In genomic region chr6:16324622-16325225, GRCh38 we compare ENCODE assay signal across 14 cellular contexts.
DNase-seq lines count a peak whose midpoint lies in the region; ATAC-seq and TF ChIP-seq lines count a peak whose summit lies in the region.
"Had no signal": no experiment of that assay in that cellular context is flagged by ENCODE, and none has a peak within 500 bp of the region (broad histone marks: within the 10 kb centered on the region; RNA-seq: fewer than 3 reads in every experiment).

No MANE protein-coding gene starts in this region.

- ATAC-seq in activated CD8-positive, alpha-beta T cell treated with anti-CD3 and anti-CD28 coated beads for 36 hours, result no peak
- no peak for ATAC-seq in stimulated activated effector memory CD8-positive, alpha-beta T cell treated with anti-CD3 and anti-CD28 coated beads, Interleukin-12 subunit alpha, Interleukin-12 subunit beta, amount 100 ng/mL, for 72 hours
- ATAC-seq in left colon, result no peak

- POLR2A ChIA-PET in activated CD8-positive, alpha-beta T cell treated with anti-CD3 and anti-CD28 coated beads for 36 hours (lab: Charles Lee), result interaction anchor here (0.6 kb wide), 1 partner anchor 130 kb away, joined by 3 read pairs; no protein-coding TSS in a partner anchor

- H3K27ac ChIP-seq in vagina, result no peak overlapping the region
- H3K27ac ChIP-seq: coronary artery, parathyroid adenoma, PC-9, tibial nerve had no signal

- H3K4me1 Mint-ChIP-seq in activated T-cell treated with anti-CD3 and anti-CD28 coated beads, Interleukin-2, amount 50 U/mL, for 24 hours (ENCODE audit: low read depth), result peaks cover 56% of the 10 kb centered on the region
- H3K4me1 Mint-ChIP-seq in activated CD8-positive, alpha-beta T cell treated with anti-CD3 and anti-CD28 coated beads for 36 hours (ENCODE audit: low read depth), result peaks cover 59% of the 10 kb centered on the region
- peaks cover 64% of the 10 kb centered on the region for H3K4me1 Mint-ChIP-seq in stimulated activated effector memory CD8-positive, alpha-beta T cell treated with anti-CD3 and anti-CD28 coated beads, Interleukin-12 subunit alpha, Interleukin-12 subunit beta, amount 100 ng/mL, for 72 hours

- H3K4me3 ChIP-seq in fibroblast of mammary gland (ENCODE audit: control insufficient read depth, low read depth, low read length), result no peak overlapping the region
- no peak overlapping the region for H3K4me3 ChIP-seq in vagina
- H3K4me3 ChIP-seq: coronary artery, PC-9, tibial nerve had no signal

- H3K4me3 Mint-ChIP-seq in activated T-cell treated with anti-CD3 and anti-CD28 coated beads, Interleukin-2, amount 50 U/mL, for 24 hours, result no peak overlapping the region
- H3K4me3 Mint-ChIP-seq in activated CD8-positive, alpha-beta T cell treated with anti-CD3 and anti-CD28 coated beads for 36 hours, result no peak overlapping the region
- no peak overlapping the region for H3K4me3 Mint-ChIP-seq in stimulated activated effector memory CD8-positive, alpha-beta T cell treated with anti-CD3 and anti-CD28 coated beads, Interleukin-12 subunit alpha, Interleukin-12 subunit beta, amount 100 ng/mL, for 72 hours

- H3K9me3 Mint-ChIP-seq in activated T-cell treated with anti-CD3 and anti-CD28 coated beads, Interleukin-2, amount 50 U/mL, for 24 hours, result no peaks in the 10 kb centered on the region
- H3K9me3 Mint-ChIP-seq in activated CD8-positive, alpha-beta T cell treated with anti-CD3 and anti-CD28 coated beads for 36 hours, result no peaks in the 10 kb centered on the region
- no peaks in the 10 kb centered on the region for H3K9me3 Mint-ChIP-seq in stimulated activated effector memory CD8-positive, alpha-beta T cell treated with anti-CD3 and anti-CD28 coated beads, Interleukin-12 subunit alpha, Interleukin-12 subunit beta, amount 100 ng/mL, for 72 hours

- H3K9me3 ChIP-seq in vagina, result no peaks in the 10 kb centered on the region
- H3K9me3 ChIP-seq: tibial nerve had no signal

- H3K4me1 ChIP-seq in vagina, result peaks cover 41% of the 10 kb centered on the region

- H3K27me3 ChIP-seq in vagina, result no peaks in the 10 kb centered on the region
- H3K27me3 ChIP-seq: tibial nerve had no signal

- H3K36me3 Mint-ChIP-seq in activated T-cell treated with anti-CD3 and anti-CD28 coated beads, Interleukin-2, amount 50 U/mL, for 24 hours (ENCODE audit: low read depth), result peaks cover 35% of the 10 kb centered on the region
- peaks cover 32% of the 10 kb centered on the region for H3K36me3 Mint-ChIP-seq in activated CD8-positive, alpha-beta T cell treated with anti-CD3 and anti-CD28 coated beads for 36 hours (ENCODE audit: low read depth)
- H3K36me3 Mint-ChIP-seq in stimulated activated effector memory CD8-positive, alpha-beta T cell treated with anti-CD3 and anti-CD28 coated beads, Interleukin-12 subunit alpha, Interleukin-12 subunit beta, amount 100 ng/mL, for 72 hours, result peaks cover 90% of the 10 kb centered on the region

- TF ChIP-seq POLR2A in vagina (IDR thresholded peaks at IDR 0.05), result no peak

- no peaks in the 10 kb centered on the region for H3K27me3 Mint-ChIP-seq in activated T-cell treated with anti-CD3 and anti-CD28 coated beads, Interleukin-2, amount 50 U/mL, for 24 hours
- no peaks in the 10 kb centered on the region for H3K27me3 Mint-ChIP-seq in activated CD8-positive, alpha-beta T cell treated with anti-CD3 and anti-CD28 coated beads for 36 hours

- CTCF ChIA-PET in activated CD8-positive, alpha-beta T cell treated with anti-CD3 and anti-CD28 coated beads for 36 hours (lab: Charles Lee), result interaction anchor here (0.8 to 3.4 kb wide), 5 partner anchors 8 to 446 kb away, joined by 3 to 29 read pairs (median 5); no protein-coding TSS in a partner anchor

- peak overlapping the region; percentile 76 for H3K27ac Mint-ChIP-seq in activated T-cell treated with anti-CD3 and anti-CD28 coated beads, Interleukin-2, amount 50 U/mL, for 24 hours
- peak overlapping the region; percentile 72 for H3K27ac Mint-ChIP-seq in activated CD8-positive, alpha-beta T cell treated with anti-CD3 and anti-CD28 coated beads for 36 hours
- H3K27ac Mint-ChIP-seq in stimulated activated effector memory CD8-positive, alpha-beta T cell treated with anti-CD3 and anti-CD28 coated beads, Interleukin-12 subunit alpha, Interleukin-12 subunit beta, amount 100 ng/mL, for 72 hours, result peak overlapping the region; percentile 85

- DNase-seq in activated T-cell treated with anti-CD3 and anti-CD28 coated beads, Interleukin-2, amount 50 U/mL, for 24 hours, result no peak
- no peak for DNase-seq in activated T-cell treated with anti-CD3 and anti-CD28 coated beads, Interleukin-2, amount 50 U/mL, for 48 hours
- DNase-seq in activated CD8-positive, alpha-beta T cell treated with anti-CD3 and anti-CD28 coated beads for 36 hours, result peak; percentile 27
- peak; percentile 58 for DNase-seq in fibroblast of mammary gland (ENCODE audit: low read depth)
- no peak for DNase-seq in stimulated activated effector memory CD8-positive, alpha-beta T cell treated with anti-CD3 and anti-CD28 coated beads, Interleukin-12 subunit alpha, Interleukin-12 subunit beta, amount 100 ng/mL, for 72 hours (ENCODE audit: low spot score in 2 of 2)
- DNase-seq in NCI-H187 treated with DMSO at 0.1 percent for 48 hours (lab: John Stamatoyannopoulos, UW), result no peak
- no peak for DNase-seq in left colon
- DNase-seq in vagina (ENCODE audit: extremely low spot score in 2 of 2), result no peak
- DNase-seq: NCI-H1092 treated with DMSO at 0.1 percent for 48 hours, NCI-H446 treated with DMSO at 0.1 percent for 48 hours, PC-9 had no signal

- intact Hi-C loops in activated CD8-positive, alpha-beta T cell treated with anti-CD3 and anti-CD28 coated beads for 36 hours (cut with micrococcal nuclease), result loop anchor here (5.0 to 10.0 kb wide), 3 partner anchors 192 to 630 kb away; no protein-coding TSS in a partner anchor
- intact Hi-C loops in left colon (cut with DNase I, micrococcal nuclease) (no loop called here), vagina (cut with DNase I) (no loop called here)

- no peak for TF ChIP-seq CTCF in activated CD8-positive, alpha-beta T cell treated with anti-CD3 and anti-CD28 coated beads for 36 hours (IDR thresholded peaks at IDR 0.05)
- TF ChIP-seq CTCF in fibroblast of mammary gland (conservative IDR thresholded peaks at IDR 0.05; ENCODE audit: control insufficient read depth, insufficient read depth, low read depth, low read length) (no peak), vagina (IDR thresholded peaks at IDR 0.05) (no peak)

- H3K36me3 ChIP-seq in vagina, result peaks cover 0 to 20% of the 10 kb centered on the region in 2 donors

Comparison
In these comparisons a context has a peak if more than half of its experiments do, and no peak if none do; other contexts are left out.
1. DNase-seq: peak in activated CD8-positive, alpha-beta T cell treated with anti-CD3 and anti-CD28 coated beads for 36 hours (single experiment) and fibroblast of mammary gland (single experiment); none in activated T-cell treated with anti-CD3 and anti-CD28 coated beads, Interleukin-2, amount 50 U/mL, for 24 hours (single experiment), activated T-cell treated with anti-CD3 and anti-CD28 coated beads, Interleukin-2, amount 50 U/mL, for 48 hours (0 of 2), stimulated activated effector memory CD8-positive, alpha-beta T cell treated with anti-CD3 and anti-CD28 coated beads, Interleukin-12 subunit alpha, Interleukin-12 subunit beta, amount 100 ng/mL, for 72 hours (0 of 2), NCI-H187 treated with DMSO at 0.1 percent for 48 hours (single experiment), left colon (0 of 2) and vagina (0 of 2).
2. Peak in every context shown above with its lines, with median percentiles within 50 percentile points of each other: H3K27ac Mint-ChIP-seq.